17 cellular contexts compared by ENCODE assay signal in genomic region chr11:69808708-69809107, GRCh38. TPM values are rescaled to one million over a fixed set of nuclear protein-coding genes. Genes with fewer than 3 reads are reported as not detected.
DNase-seq lines count a peak whose midpoint lies in the region; ATAC-seq, FAIRE-seq and TF ChIP-seq lines count a peak whose summit lies in the region.
"Had no signal": no experiment of that assay in that cellular context is flagged by ENCODE, and none has a peak within 500 bp of the region (broad histone marks: within the 10 kb centered on the region; RNA-seq: fewer than 3 reads in every experiment).

No MANE protein-coding gene starts in this region.

- H3K27me3 Mint-ChIP-seq in WTC11 (ENCODE audit: low read depth), result peaks cover 6% of the 10 kb centered on the region

- no peaks in the 10 kb centered on the region for H3K36me3 Mint-ChIP-seq in WTC11
- H3K36me3 Mint-ChIP-seq: CD4-positive, CD25-positive, alpha-beta regulatory T cell had no signal

- no peak overlapping the region for H3K27ac Mint-ChIP-seq in WTC11
- H3K27ac Mint-ChIP-seq: CD4-positive, CD25-positive, alpha-beta regulatory T cell; T-helper 2 cell treated with Interferon-gamma antibody and Interleukin-4, amounts not matched to agents 5 μg/mL and 100 μg/mL, for 36 hours had no signal

- peak; percentile 57 for FAIRE-seq in HTR-8/SVneo (lab: Jason Lieb, UNC)

- ATAC-seq in WTC11, result peak; percentile 44
- ATAC-seq: foreskin keratinocyte, sciatic nerve had no signal

- POLR2A ChIA-PET in WTC11 (lab: Charles Lee), result no interaction called here

- TF ChIP-seq CTCF in WTC11 (IDR thresholded peaks at IDR 0.05), result no peak

- H3K9me3 Mint-ChIP-seq in WTC11, result no peaks in the 10 kb centered on the region
- H3K9me3 Mint-ChIP-seq: T-helper 2 cell treated with Interferon-gamma antibody and Interleukin-4, amounts not matched to agents 5 μg/mL and 100 μg/mL, for 36 hours had no signal

- CTCF ChIA-PET in WTC11 (lab: Charles Lee), result interaction anchor here (1.2 kb wide), 1 partner anchor 33 kb away, joined by 4 read pairs; no protein-coding TSS in a partner anchor

- no peak overlapping the region for H3K4me3 Mint-ChIP-seq in WTC11
- H3K4me3 Mint-ChIP-seq: CD4-positive, CD25-positive, alpha-beta regulatory T cell; T-helper 2 cell treated with Interferon-gamma antibody and Interleukin-4, amounts not matched to agents 5 μg/mL and 100 μg/mL, for 36 hours had no signal

- peaks cover 4% of the 10 kb centered on the region; the same call in 1 of the 2 replicates for H3K4me1 Mint-ChIP-seq in WTC11
- H3K4me1 Mint-ChIP-seq: CD4-positive, CD25-positive, alpha-beta regulatory T cell had no signal

- DNase-seq in HTR-8/SVneo (ENCODE audit: insufficient read length, low spot score) (no peak), WTC11 (ENCODE audit: low spot score) (no peak), iPS-NIHi11 (ENCODE audit: low spot score) (peak; percentile 74), smooth muscle cell of the brain vasculature (ENCODE audit: low read depth, low spot score) (peak; percentile 67), NCI-H2227 treated with DMSO at 0.1 percent for 48 hours (lab: John Stamatoyannopoulos, UW) (no peak), inferior parietal cortex (ENCODE audit: extremely low spot score) (no peak), HT-29 (ENCODE audit: low spot score) (no peak)
- DNase-seq: activated naive CD4-positive, alpha-beta T cell treated with anti-CD3 and anti-CD28 coated beads, Interleukin-2, amount 50 U/mL, for 16 hours; CD4-positive, CD25-positive, alpha-beta regulatory T cell; foreskin keratinocyte; GOT3; NCI-H1105 had no signal

TF ChIP-seq in WTC11, 78 proteins besides CTCF, POLR2A, EP300 and RAD21:
- TF ChIP-seq, protein P1, sequence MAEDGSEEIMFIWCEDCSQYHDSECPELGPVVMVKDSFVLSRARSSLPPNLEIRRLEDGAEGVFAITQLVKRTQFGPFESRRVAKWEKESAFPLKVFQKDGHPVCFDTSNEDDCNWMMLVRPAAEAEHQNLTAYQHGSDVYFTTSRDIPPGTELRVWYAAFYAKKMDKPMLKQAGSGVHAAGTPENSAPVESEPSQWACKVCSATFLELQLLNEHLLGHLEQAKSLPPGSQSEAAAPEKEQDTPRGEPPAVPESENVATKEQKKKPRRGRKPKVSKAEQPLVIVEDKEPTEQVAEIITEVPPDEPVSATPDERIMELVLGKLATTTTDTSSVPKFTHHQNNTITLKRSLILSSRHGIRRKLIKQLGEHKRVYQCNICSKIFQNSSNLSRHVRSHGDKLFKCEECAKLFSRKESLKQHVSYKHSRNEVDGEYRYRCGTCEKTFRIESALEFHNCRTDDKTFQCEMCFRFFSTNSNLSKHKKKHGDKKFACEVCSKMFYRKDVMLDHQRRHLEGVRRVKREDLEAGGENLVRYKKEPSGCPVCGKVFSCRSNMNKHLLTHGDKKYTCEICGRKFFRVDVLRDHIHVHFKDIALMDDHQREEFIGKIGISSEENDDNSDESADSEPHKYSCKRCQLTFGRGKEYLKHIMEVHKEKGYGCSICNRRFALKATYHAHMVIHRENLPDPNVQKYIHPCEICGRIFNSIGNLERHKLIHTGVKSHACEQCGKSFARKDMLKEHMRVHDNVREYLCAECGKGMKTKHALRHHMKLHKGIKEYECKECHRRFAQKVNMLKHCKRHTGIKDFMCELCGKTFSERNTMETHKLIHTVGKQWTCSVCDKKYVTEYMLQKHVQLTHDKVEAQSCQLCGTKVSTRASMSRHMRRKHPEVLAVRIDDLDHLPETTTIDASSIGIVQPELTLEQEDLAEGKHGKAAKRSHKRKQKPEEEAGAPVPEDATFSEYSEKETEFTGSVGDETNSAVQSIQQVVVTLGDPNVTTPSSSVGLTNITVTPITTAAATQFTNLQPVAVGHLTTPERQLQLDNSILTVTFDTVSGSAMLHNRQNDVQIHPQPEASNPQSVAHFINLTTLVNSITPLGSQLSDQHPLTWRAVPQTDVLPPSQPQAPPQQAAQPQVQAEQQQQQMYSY (CRISPR knock-in tag; IDR thresholded peaks at IDR 0.05), result no peak
- TF ChIP-seq MLX (CRISPR knock-in tag; IDR thresholded peaks at IDR 0.05) (no peak), TEAD4 (CRISPR knock-in tag; IDR thresholded peaks at IDR 0.05) (no peak), ZNF416 (CRISPR knock-in tag; IDR thresholded peaks at IDR 0.05) (no peak), ZNF423 (CRISPR knock-in tag; IDR thresholded peaks at IDR 0.05) (no peak), PRRX2 (CRISPR knock-in tag; IDR thresholded peaks at IDR 0.05) (no peak), ZNF232 (CRISPR knock-in tag; IDR thresholded peaks at IDR 0.05) (no peak), NFATC4 (CRISPR knock-in tag; IDR thresholded peaks at IDR 0.05) (no peak), MYBL2 (CRISPR knock-in tag; IDR thresholded peaks at IDR 0.05) (no peak)
- TF ChIP-seq, protein P2, sequence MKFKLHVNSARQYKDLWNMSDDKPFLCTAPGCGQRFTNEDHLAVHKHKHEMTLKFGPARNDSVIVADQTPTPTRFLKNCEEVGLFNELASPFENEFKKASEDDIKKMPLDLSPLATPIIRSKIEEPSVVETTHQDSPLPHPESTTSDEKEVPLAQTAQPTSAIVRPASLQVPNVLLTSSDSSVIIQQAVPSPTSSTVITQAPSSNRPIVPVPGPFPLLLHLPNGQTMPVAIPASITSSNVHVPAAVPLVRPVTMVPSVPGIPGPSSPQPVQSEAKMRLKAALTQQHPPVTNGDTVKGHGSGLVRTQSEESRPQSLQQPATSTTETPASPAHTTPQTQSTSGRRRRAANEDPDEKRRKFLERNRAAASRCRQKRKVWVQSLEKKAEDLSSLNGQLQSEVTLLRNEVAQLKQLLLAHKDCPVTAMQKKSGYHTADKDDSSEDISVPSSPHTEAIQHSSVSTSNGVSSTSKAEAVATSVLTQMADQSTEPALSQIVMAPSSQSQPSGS (CRISPR knock-in tag; IDR thresholded peaks at IDR 0.05; ENCODE audit: borderline replicate concordance, low read depth), result no peak

RNA-seq across cellular contexts. Expression of gene FGF3, which starts 10.5 kb away (rescaled TPM):
- total RNA-seq in WTC11 (2021), result not detected in 3 replicates
- 0.41 TPM in 1 of 2 replicates, not detected in the other for total RNA-seq in HT-29 (2014; rRNA removed; shearing (Covaris generic))
- total RNA-seq: cardiac septum; CD4-positive, CD25-positive, alpha-beta regulatory T cell; foreskin keratinocyte; lung microvascular endothelial cell; sciatic nerve; temporal lobe had no signal

RNA-seq across cellular contexts. Expression of gene FGF4, which starts 33.6 kb away (rescaled TPM):
- total RNA-seq in WTC11 (2021), result 3.2 to 5.9 TPM (median 3.3 TPM) in 3 replicates
- not detected in 2 replicates for total RNA-seq in HT-29 (2014; rRNA removed; shearing (Covaris generic))
- total RNA-seq: cardiac septum; CD4-positive, CD25-positive, alpha-beta regulatory T cell; foreskin keratinocyte; lung microvascular endothelial cell; temporal lobe had no signal

Comparison
In these comparisons a context has a peak if more than half of its experiments do, and no peak if none do; other contexts are left out.
1. DNase-seq: peak in iPS-NIHi11 (single experiment) and smooth muscle cell of the brain vasculature (single experiment); none in HTR-8/SVneo (single experiment), WTC11 (single experiment), NCI-H2227 treated with DMSO at 0.1 percent for 48 hours (single experiment), inferior parietal cortex (single experiment) and HT-29 (single experiment).